ENCODE assay signal across 9 cellular contexts in the genomic region with DNA sequence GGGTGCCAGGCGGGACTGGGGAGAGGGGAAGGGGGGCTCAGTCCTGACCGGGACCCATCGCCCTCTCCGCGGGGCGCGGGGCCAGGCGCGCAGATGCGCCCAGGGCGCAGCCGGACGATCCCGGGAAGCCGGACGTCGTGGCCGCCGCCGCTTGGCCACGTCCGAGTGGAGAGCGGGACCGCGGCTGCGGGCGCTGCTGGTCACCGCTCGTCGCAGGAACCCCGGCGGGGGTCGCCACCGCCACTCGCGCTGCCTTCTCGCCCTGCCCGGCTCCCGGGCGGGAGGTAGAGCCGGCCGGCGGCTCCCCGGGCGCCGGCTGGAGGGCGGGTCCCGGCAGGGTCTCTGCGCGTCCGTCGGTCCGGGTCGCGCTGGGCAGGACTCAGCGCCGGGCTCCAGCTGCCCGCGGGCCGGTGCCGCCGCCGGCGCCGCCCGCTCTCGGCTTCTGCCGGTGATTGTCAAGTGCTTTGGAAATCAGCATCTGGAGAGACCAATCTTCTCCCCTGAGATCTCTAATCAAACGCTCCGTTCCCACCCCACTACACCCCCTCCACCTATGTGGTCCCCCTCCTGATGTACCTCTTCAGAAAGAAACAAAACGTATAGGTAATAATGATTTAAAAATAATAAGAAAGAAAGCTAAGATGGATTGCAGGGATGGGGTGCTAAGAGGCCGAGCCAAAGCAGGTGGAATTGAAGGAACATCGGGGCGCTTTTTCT.
A peak's percentile ranks its signal among the peaks of the same experiment; 100 is the strongest.
DNase-seq lines count a peak whose midpoint lies in the region; ATAC-seq and TF ChIP-seq lines count a peak whose summit lies in the region.
"Had no signal": no experiment of that assay in that cellular context is flagged by ENCODE, and none has a peak within 500 bp of the region (broad histone marks: within the 10 kb centered on the region; RNA-seq: fewer than 3 reads in every experiment).

No MANE protein-coding gene starts in this region.

- peaks cover 0 to 9% of the 10 kb centered on the region in 2 donors for H3K4me1 ChIP-seq in ascending aorta

- H3K27me3 ChIP-seq in ascending aorta = peaks cover 7% of the 10 kb centered on the region

- H3K27me3 Mint-ChIP-seq in T-helper 2 cell treated with Interferon-gamma antibody and Interleukin-4, amounts not matched to agents 5 μg/mL and 100 μg/mL, for 36 hours (ENCODE audit: low read depth) = peaks cover 47% of the 10 kb centered on the region

- no peaks in the 10 kb centered on the region for H3K36me3 ChIP-seq in ascending aorta

- intact Hi-C loops in ascending aorta (cut with DNase I) = no loop called here

- peak; percentile 70 to 89 (median 81) for DNase-seq in NCI-H1417 (lab: John Stamatoyannopoulos, UW)
- DNase-seq in NCI-H1417 treated with DMSO at 0.1 percent for 48 hours (lab: John Stamatoyannopoulos, UW) = no peak
- no peak for DNase-seq in ascending aorta (ENCODE audit: low spot score in 2 of 2)
- DNase-seq in stimulated activated effector memory CD8-positive, alpha-beta T cell treated with anti-CD3 and anti-CD28 coated beads, Interleukin-12 subunit alpha, Interleukin-12 subunit beta, amount 100 ng/mL, for 72 hours (ENCODE audit: low spot score in 2 of 2) = no peak
- DNase-seq in AG08395 (ENCODE audit: low spot score) = no peak
- DNase-seq in NCI-H2171 treated with DMSO at 0.1 percent for 48 hours (lab: John Stamatoyannopoulos, UW) = no peak
- DNase-seq in T-helper 2 cell treated with Interferon-gamma antibody and Interleukin-4, amounts not matched to agents 5 μg/mL and 100 μg/mL, for 36 hours (ENCODE audit: low spot score) = no peak

- H3K9me3 ChIP-seq in ascending aorta = no peaks in the 10 kb centered on the region
- no peaks in the 10 kb centered on the region for H3K9me3 ChIP-seq in iPS-18c (ENCODE audit: control insufficient read depth, insufficient read depth, low read length)

- H3K4me3 Mint-ChIP-seq in stimulated activated effector memory CD8-positive, alpha-beta T cell treated with anti-CD3 and anti-CD28 coated beads, Interleukin-12 subunit alpha, Interleukin-12 subunit beta, amount 100 ng/mL, for 72 hours = no peak overlapping the region
- H3K4me3 Mint-ChIP-seq in T-helper 2 cell treated with Interferon-gamma antibody and Interleukin-4, amounts not matched to agents 5 μg/mL and 100 μg/mL, for 36 hours = no peak overlapping the region

- H3K27ac ChIP-seq in ascending aorta = no peak overlapping the region
- H3K27ac ChIP-seq: VCaP had no signal

- ATAC-seq in stimulated activated effector memory CD8-positive, alpha-beta T cell treated with anti-CD3 and anti-CD28 coated beads, Interleukin-12 subunit alpha, Interleukin-12 subunit beta, amount 100 ng/mL, for 72 hours = peak; percentile 14

- peak overlapping the region; percentile 45 to 62 for H3K4me3 ChIP-seq in ascending aorta
- peak overlapping the region; percentile 54 for H3K4me3 ChIP-seq in iPS-18c (ENCODE audit: insufficient read depth, low read depth, low read length)

- H3K36me3 Mint-ChIP-seq in stimulated activated effector memory CD8-positive, alpha-beta T cell treated with anti-CD3 and anti-CD28 coated beads, Interleukin-12 subunit alpha, Interleukin-12 subunit beta, amount 100 ng/mL, for 72 hours = no peaks in the 10 kb centered on the region
- no peaks in the 10 kb centered on the region for H3K36me3 Mint-ChIP-seq in T-helper 2 cell treated with Interferon-gamma antibody and Interleukin-4, amounts not matched to agents 5 μg/mL and 100 μg/mL, for 36 hours (ENCODE audit: low read depth)

- TF ChIP-seq CTCF in ascending aorta (IDR thresholded peaks at IDR 0.05) = no peak

- no peaks in the 10 kb centered on the region for H3K4me1 Mint-ChIP-seq in stimulated activated effector memory CD8-positive, alpha-beta T cell treated with anti-CD3 and anti-CD28 coated beads, Interleukin-12 subunit alpha, Interleukin-12 subunit beta, amount 100 ng/mL, for 72 hours
- no peaks in the 10 kb centered on the region for H3K4me1 Mint-ChIP-seq in T-helper 2 cell treated with Interferon-gamma antibody and Interleukin-4, amounts not matched to agents 5 μg/mL and 100 μg/mL, for 36 hours (ENCODE audit: low read depth)

- no peak overlapping the region for H3K27ac Mint-ChIP-seq in stimulated activated effector memory CD8-positive, alpha-beta T cell treated with anti-CD3 and anti-CD28 coated beads, Interleukin-12 subunit alpha, Interleukin-12 subunit beta, amount 100 ng/mL, for 72 hours
- no peak overlapping the region for H3K27ac Mint-ChIP-seq in T-helper 2 cell treated with Interferon-gamma antibody and Interleukin-4, amounts not matched to agents 5 μg/mL and 100 μg/mL, for 36 hours

- H3K9me3 Mint-ChIP-seq in stimulated activated effector memory CD8-positive, alpha-beta T cell treated with anti-CD3 and anti-CD28 coated beads, Interleukin-12 subunit alpha, Interleukin-12 subunit beta, amount 100 ng/mL, for 72 hours = no peaks in the 10 kb centered on the region
- H3K9me3 Mint-ChIP-seq in T-helper 2 cell treated with Interferon-gamma antibody and Interleukin-4, amounts not matched to agents 5 μg/mL and 100 μg/mL, for 36 hours = no peaks in the 10 kb centered on the region

Comparison
In these comparisons a context has a peak if more than half of its experiments do, and no peak if none do; other contexts are left out.
1. DNase-seq: peak in NCI-H1417 (3 of 3); none in NCI-H1417 treated with DMSO at 0.1 percent for 48 hours (single experiment), ascending aorta (0 of 2), stimulated activated effector memory CD8-positive, alpha-beta T cell treated with anti-CD3 and anti-CD28 coated beads, Interleukin-12 subunit alpha, Interleukin-12 subunit beta, amount 100 ng/mL, for 72 hours (0 of 2), AG08395 (single experiment), NCI-H2171 treated with DMSO at 0.1 percent for 48 hours (single experiment) and T-helper 2 cell treated with Interferon-gamma antibody and Interleukin-4, amounts not matched to agents 5 μg/mL and 100 μg/mL, for 36 hours (single experiment).